Comparison of ENCODE assay signal across 8 cellular contexts in genomic region chr2:111884592-111884964, GRCh38. TPM values are rescaled to one million over a fixed set of nuclear protein-coding genes. Genes with fewer than 3 reads are reported as not detected.
DNase-seq lines count a peak whose midpoint lies in the region; ATAC-seq and TF ChIP-seq lines count a peak whose summit lies in the region.

No MANE protein-coding gene starts in this region.

- H3K27me3 Mint-ChIP-seq in activated T-cell treated with anti-CD3 and anti-CD28 coated beads, Interleukin-2, amount 50 U/mL, for 72 hours (ENCODE audit: low read depth), result no peaks in the 10 kb centered on the region
- no peaks in the 10 kb centered on the region for H3K27me3 Mint-ChIP-seq in T-cell
- H3K27me3 Mint-ChIP-seq in glutamatergic neuron (ENCODE audit: unreplicated experiment), result peaks cover 2% of the 10 kb centered on the region

- TF ChIP-seq CTCF in glutamatergic neuron (IDR thresholded peaks at IDR 0.05; ENCODE audit: partially characterized antibody, unreplicated experiment) (no peak), gastrocnemius medialis (IDR thresholded peaks at IDR 0.05 in 4 of 5, conservative IDR thresholded peaks at IDR 0.05 in 1 of 5) (no peak)

- H3K27me3 ChIP-seq in gastrocnemius medialis, result no peaks in the 10 kb centered on the region

- no peak for DNase-seq in activated T-cell treated with anti-CD3 and anti-CD28 coated beads, Interleukin-2, amount 50 U/mL, for 72 hours
- no peak for DNase-seq in activated T-cell treated with anti-CD3 and anti-CD28 coated beads for 4 hours
- no peak for DNase-seq in T-cell
- DNase-seq in glutamatergic neuron, result no peak
- DNase-seq in gastrocnemius medialis, result no peak
- DNase-seq in stimulated activated CD4-positive, alpha-beta T cell treated with anti-CD3 and anti-CD28 coated beads, Interleukin-12 subunit alpha, Interleukin-12 subunit beta, amount 100 ng/mL, for 4 hours, result no peak
- no peak for DNase-seq in putamen (ENCODE audit: low spot score)

- in situ Hi-C loops in gastrocnemius medialis (cut with MboI; ENCODE audit: low sequenced_read_pairs in 4 of 4), result loop anchor here in 1 of 4 donors (25.0 kb wide), 1 partner anchor 378 kb away; the partner anchor contains the start of gene ZC3H8

- H3K9me3 ChIP-seq in gastrocnemius medialis, result no peaks in the 10 kb centered on the region

- ATAC-seq in activated T-cell treated with anti-CD3 and anti-CD28 coated beads, Interleukin-2, amount 50 U/mL, for 72 hours (replicated peaks in 1 of 2), result peak in 1 of 2 donors; percentile 3
- peak in 1 of 4 experiments; percentile 2 for ATAC-seq in T-cell (replicated peaks in 1 of 4)
- peak; percentile 15 to 32 for ATAC-seq in gastrocnemius medialis
- ATAC-seq in GM18520 (IDR thresholded peaks at IDR 0.05; ENCODE audit: unreplicated experiment), result no peak

- CTCF ChIA-PET in T-cell (lab: Charles Lee), result interaction anchor here (0.6 to 1.1 kb wide), 6 partner anchors 116 to 616 kb away, joined by 3 to 5 read pairs (median 4); partner anchors contain the start of gene RGPD8 (in 1 of the 2)

- POLR2A ChIA-PET in T-cell (lab: Charles Lee), result no interaction called here

- peaks cover 0 to 8% of the 10 kb centered on the region in 2 donors for H3K36me3 ChIP-seq in gastrocnemius medialis

- H3K4me3 Mint-ChIP-seq in activated T-cell treated with anti-CD3 and anti-CD28 coated beads, Interleukin-2, amount 50 U/mL, for 72 hours, result peak overlapping the region; percentile 89 to 96
- H3K4me3 Mint-ChIP-seq in T-cell, result peak overlapping the region; percentile 84 to 95 (median 90)
- H3K4me3 Mint-ChIP-seq in glutamatergic neuron (ENCODE audit: unreplicated experiment), result peak overlapping the region; percentile 94

- peak overlapping the region; percentile 79 to 98 (median 91) for H3K4me3 ChIP-seq in gastrocnemius medialis

- H3K27ac ChIP-seq in gastrocnemius medialis, result peak overlapping the region; percentile 83 to 89 (median 86)

- no peaks in the 10 kb centered on the region for H3K9me3 Mint-ChIP-seq in activated T-cell treated with anti-CD3 and anti-CD28 coated beads, Interleukin-2, amount 50 U/mL, for 72 hours
- H3K9me3 Mint-ChIP-seq in T-cell, result no peaks in the 10 kb centered on the region
- H3K9me3 Mint-ChIP-seq in glutamatergic neuron (ENCODE audit: unreplicated experiment), result peaks cover 2% of the 10 kb centered on the region

- peak overlapping the region; percentile 84 for H3K27ac Mint-ChIP-seq in activated T-cell treated with anti-CD3 and anti-CD28 coated beads, Interleukin-2, amount 50 U/mL, for 72 hours
- H3K27ac Mint-ChIP-seq in T-cell, result peak overlapping the region; percentile 96
- peak overlapping the region; percentile 56 for H3K27ac Mint-ChIP-seq in glutamatergic neuron (ENCODE audit: unreplicated experiment)

- peaks cover 35% of the 10 kb centered on the region for H3K4me1 Mint-ChIP-seq in activated T-cell treated with anti-CD3 and anti-CD28 coated beads, Interleukin-2, amount 50 U/mL, for 72 hours (ENCODE audit: low read depth)
- H3K4me1 Mint-ChIP-seq in T-cell (peaks cover 9 to 21% (median 19%) of the 10 kb centered on the region in 3 donors), glutamatergic neuron (ENCODE audit: low read depth, unreplicated experiment) (no peaks in the 10 kb centered on the region)

- peaks cover 0 to 3% of the 10 kb centered on the region in 2 donors for H3K36me3 Mint-ChIP-seq in activated T-cell treated with anti-CD3 and anti-CD28 coated beads, Interleukin-2, amount 50 U/mL, for 72 hours (ENCODE audit: insufficient read depth in 2 of 2)
- H3K36me3 Mint-ChIP-seq in T-cell (peaks cover 3% of the 10 kb centered on the region), glutamatergic neuron (ENCODE audit: unreplicated experiment) (no peaks in the 10 kb centered on the region)

- TF ChIP-seq POLR2A in gastrocnemius medialis (IDR thresholded peaks at IDR 0.05), result no peak

- intact Hi-C loops in gastrocnemius medialis (cut with DNase I; ENCODE audit: low total_unique reads), result no loop called here

- peaks cover 7 to 18% of the 10 kb centered on the region in 2 donors for H3K4me1 ChIP-seq in gastrocnemius medialis

RNA-seq across cellular contexts. Expression of gene ANAPC1, which starts 0.6 kb away (rescaled TPM):
- total RNA-seq in activated T-cell treated with anti-CD3 and anti-CD28 coated beads, Interleukin-2, amount 50 U/mL, for 72 hours, result 10 to 100 TPM; 89.9 to 92.8 TPM
- total RNA-seq in T-cell (10 to 100 TPM; 51.3 to 69.9 (median 63.8) TPM), glutamatergic neuron (ENCODE audit: unreplicated experiment) (33.4 TPM), gastrocnemius medialis (10 to 100 TPM; 28.3 to 33.9 (median 30.8) TPM)

RNA-seq across cellular contexts. Expression of gene MERTK, which starts 13.8 kb away (rescaled TPM):
- 1 to 10 TPM; 2.0 to 3.0 TPM for total RNA-seq in activated T-cell treated with anti-CD3 and anti-CD28 coated beads, Interleukin-2, amount 50 U/mL, for 72 hours
- total RNA-seq in T-cell (under 1 TPM; 0.12 to 0.73 (median 0.33) TPM), glutamatergic neuron (ENCODE audit: unreplicated experiment) (2.3 TPM), gastrocnemius medialis (1 to 10 TPM; 2.4 to 5.7 (median 3.7) TPM)
